In the genomic region with DNA sequence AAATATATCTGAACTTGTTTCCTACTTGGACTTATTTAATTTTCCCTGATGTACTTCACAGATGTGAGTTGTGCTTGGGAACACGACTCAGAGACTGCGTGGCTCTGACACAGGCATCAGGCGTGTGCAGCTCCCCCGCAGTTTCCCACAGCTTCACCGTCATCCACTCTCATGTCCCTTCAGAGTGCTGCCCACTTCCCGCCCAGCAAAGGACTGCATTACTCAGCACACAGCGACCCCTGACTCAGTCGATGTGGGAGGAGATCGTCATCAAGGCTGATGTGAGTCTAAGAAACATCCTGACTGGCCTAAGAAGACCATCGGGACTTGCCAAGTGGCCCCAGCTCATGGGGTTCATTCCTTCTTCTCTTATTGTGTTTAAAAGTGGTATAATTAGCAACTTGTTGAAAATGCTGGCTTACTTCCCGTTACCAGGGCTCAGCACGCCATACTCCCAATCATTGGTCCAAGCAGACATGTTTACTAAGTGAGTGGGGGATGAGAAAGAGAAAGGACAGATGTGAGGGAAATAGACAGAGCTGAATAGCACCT, we compare ENCODE assay signal across 7 cellular contexts.
DNase-seq lines count a peak whose midpoint lies in the region; ATAC-seq and TF ChIP-seq lines count a peak whose summit lies in the region.

No MANE protein-coding gene starts in this region.

- peaks cover 12 to 23% of the 10 kb centered on the region in 2 donors for H3K9me3 Mint-ChIP-seq in activated naive CD4-positive, alpha-beta T cell treated with anti-CD3 and anti-CD28 coated beads, Interleukin-2, amount 50 U/mL, for 72 hours

- TF ChIP-seq CTCF in kidney epithelial cell (IDR thresholded peaks at IDR 0.05; ENCODE audit: insufficient read depth, low read length, poor library complexity, severe bottlenecking): no peak

- peak overlapping the region; percentile 5 to 80 for H3K27ac Mint-ChIP-seq in activated naive CD4-positive, alpha-beta T cell treated with anti-CD3 and anti-CD28 coated beads, Interleukin-2, amount 50 U/mL, for 72 hours

- peak; percentile 81 to 91 for ATAC-seq in activated naive CD4-positive, alpha-beta T cell treated with anti-CD3 and anti-CD28 coated beads, Interleukin-2, amount 50 U/mL, for 72 hours
- ATAC-seq in HG02798 (IDR thresholded peaks at IDR 0.05; ENCODE audit: poor library complexity, unreplicated experiment) (no peak), HG03135 (IDR thresholded peaks at IDR 0.05; ENCODE audit: unreplicated experiment) (no peak)

- no peak overlapping the region for H3K4me3 ChIP-seq in kidney epithelial cell (ENCODE audit: low read depth, low read length)

- H3K36me3 ChIP-seq in kidney epithelial cell (ENCODE audit: control insufficient read depth, insufficient read depth, low read length): no peaks in the 10 kb centered on the region

- H3K27me3 ChIP-seq in kidney epithelial cell (ENCODE audit: control insufficient read depth, insufficient read depth, low read length): no peaks in the 10 kb centered on the region

- H3K36me3 Mint-ChIP-seq in activated naive CD4-positive, alpha-beta T cell treated with anti-CD3 and anti-CD28 coated beads, Interleukin-2, amount 50 U/mL, for 72 hours: peaks cover 14 to 33% of the 10 kb centered on the region in 2 donors

- DNase-seq in NCI-H446 treated with DMSO at 0.1 percent for 48 hours (lab: John Stamatoyannopoulos, UW): peak; percentile 26
- peak; percentile 27 to 82 for DNase-seq in activated naive CD4-positive, alpha-beta T cell treated with anti-CD3 and anti-CD28 coated beads, Interleukin-2, amount 50 U/mL, for 72 hours (ENCODE audit: low spot score in 2 of 2)
- DNase-seq in kidney epithelial cell (ENCODE audit: low read depth): peak; percentile 98
- DNase-seq in stimulated activated CD4-positive, alpha-beta T cell treated with anti-CD3 and anti-CD28 coated beads, TNF-alpha, amount 100 ng/mL, for 48 hours (ENCODE audit: low read depth in 3 of 3): peak; percentile 65 to 86 (median 81)
- DNase-seq in COLO668 (lab: John Stamatoyannopoulos, UW; ENCODE audit: unreplicated experiment): no peak

Comparison
In these comparisons a context has a peak if more than half of its experiments do, and no peak if none do; other contexts are left out.
1. ATAC-seq: peak in activated naive CD4-positive, alpha-beta T cell treated with anti-CD3 and anti-CD28 coated beads, Interleukin-2, amount 50 U/mL, for 72 hours (2 of 2); none in HG02798 (single experiment) and HG03135 (single experiment).